10 cellular contexts compared by ENCODE assay signal in genomic region chr18:48934400-48934707, GRCh38. TPM values are rescaled to one million over a fixed set of nuclear protein-coding genes. Genes with fewer than 3 reads are reported as not detected.
DNase-seq lines count a peak whose midpoint lies in the region; ATAC-seq and TF ChIP-seq lines count a peak whose summit lies in the region.
"Had no signal": no experiment of that assay in that cellular context is flagged by ENCODE, and none has a peak within 500 bp of the region (broad histone marks: within the 10 kb centered on the region; RNA-seq: fewer than 3 reads in every experiment).

No MANE protein-coding gene starts in this region.

- no peaks in the 10 kb centered on the region for H3K27me3 ChIP-seq in lower lobe of right lung (ENCODE audit: low read depth)
- H3K27me3 ChIP-seq: MG63 had no signal

- no peaks in the 10 kb centered on the region for H3K9me3 Mint-ChIP-seq in activated naive CD4-positive, alpha-beta T cell treated with anti-CD3 and anti-CD28 coated beads, Interleukin-2, amount 50 U/mL, for 24 hours
- no peaks in the 10 kb centered on the region for H3K9me3 Mint-ChIP-seq in activated naive CD8-positive, alpha-beta T cell treated with anti-CD3 and anti-CD28 coated beads, Interleukin-2, amount 10 ng/mL, durations not matched to agents 7 days and 5 days

- H3K9me3 ChIP-seq in lower lobe of right lung, result no peaks in the 10 kb centered on the region
- H3K9me3 ChIP-seq: MG63 had no signal

- peak overlapping the region; percentile 75 for H3K27ac Mint-ChIP-seq in activated naive CD4-positive, alpha-beta T cell treated with anti-CD3 and anti-CD28 coated beads, Interleukin-2, amount 50 U/mL, for 24 hours
- H3K27ac Mint-ChIP-seq in activated naive CD8-positive, alpha-beta T cell treated with anti-CD3 and anti-CD28 coated beads, Interleukin-2, amount 10 ng/mL, durations not matched to agents 7 days and 5 days, result peak overlapping the region; percentile 89

- WGBS in urinary bladder, result 23% methylated on average over 4 of the region's 4 CpGs

- no peaks in the 10 kb centered on the region for H3K36me3 Mint-ChIP-seq in activated naive CD4-positive, alpha-beta T cell treated with anti-CD3 and anti-CD28 coated beads, Interleukin-2, amount 50 U/mL, for 24 hours
- peaks cover 42% of the 10 kb centered on the region for H3K36me3 Mint-ChIP-seq in activated naive CD8-positive, alpha-beta T cell treated with anti-CD3 and anti-CD28 coated beads, Interleukin-2, amount 10 ng/mL, durations not matched to agents 7 days and 5 days

- no peak for ATAC-seq in activated naive CD8-positive, alpha-beta T cell treated with anti-CD3 and anti-CD28 coated beads, Interleukin-2, amount 10 ng/mL, durations not matched to agents 7 days and 5 days (ENCODE audit: low read depth)
- no peak for ATAC-seq in lower lobe of right lung
- ATAC-seq in HG03280 (IDR thresholded peaks at IDR 0.05; ENCODE audit: unreplicated experiment), result no peak

- peaks cover 94% of the 10 kb centered on the region for H3K4me1 Mint-ChIP-seq in activated naive CD4-positive, alpha-beta T cell treated with anti-CD3 and anti-CD28 coated beads, Interleukin-2, amount 50 U/mL, for 24 hours
- H3K4me1 Mint-ChIP-seq in activated naive CD8-positive, alpha-beta T cell treated with anti-CD3 and anti-CD28 coated beads, Interleukin-2, amount 10 ng/mL, durations not matched to agents 7 days and 5 days, result peaks cover 75% of the 10 kb centered on the region

- intact Hi-C loops in lower lobe of right lung (cut with DNase I), result no loop called here

- H3K4me3 ChIP-seq in lower lobe of right lung (peak overlapping the region; percentile 41), urinary bladder (ENCODE audit: low read depth, low read length) (no peak overlapping the region)
- H3K4me3 ChIP-seq: MG63 had no signal

- H3K27me3 Mint-ChIP-seq in activated naive CD4-positive, alpha-beta T cell treated with anti-CD3 and anti-CD28 coated beads, Interleukin-2, amount 50 U/mL, for 24 hours, result no peaks in the 10 kb centered on the region
- no peaks in the 10 kb centered on the region for H3K27me3 Mint-ChIP-seq in activated naive CD8-positive, alpha-beta T cell treated with anti-CD3 and anti-CD28 coated beads, Interleukin-2, amount 10 ng/mL, durations not matched to agents 7 days and 5 days

- TF ChIP-seq CTCF in lower lobe of right lung (IDR thresholded peaks at IDR 0.05), result no peak

- H3K36me3 ChIP-seq in lower lobe of right lung, result peaks cover 22% of the 10 kb centered on the region
- H3K36me3 ChIP-seq in urinary bladder (ENCODE audit: insufficient read depth), result no peaks in the 10 kb centered on the region

- peak overlapping the region; percentile 44 for H3K4me3 Mint-ChIP-seq in activated naive CD4-positive, alpha-beta T cell treated with anti-CD3 and anti-CD28 coated beads, Interleukin-2, amount 50 U/mL, for 24 hours
- H3K4me3 Mint-ChIP-seq in activated naive CD8-positive, alpha-beta T cell treated with anti-CD3 and anti-CD28 coated beads, Interleukin-2, amount 10 ng/mL, durations not matched to agents 7 days and 5 days, result peak overlapping the region; percentile 64

- DNase-seq in activated naive CD4-positive, alpha-beta T cell treated with anti-CD3 and anti-CD28 coated beads, Interleukin-2, amount 50 U/mL, for 16 hours, result no peak
- no peak for DNase-seq in activated naive CD8-positive, alpha-beta T cell treated with anti-CD3 and anti-CD28 coated beads, Interleukin-2, amount 10 ng/mL, durations not matched to agents 7 days and 5 days
- DNase-seq in lower lobe of right lung, result no peak
- no peak for DNase-seq in NCI-H1436 (lab: John Stamatoyannopoulos, UW)
- DNase-seq in stimulated activated CD4-positive, alpha-beta T cell treated with anti-CD3 and anti-CD28 coated beads, Interleukin-4, amount 100 ng/mL, for 1 hour, result no peak
- DNase-seq: foreskin fibroblast, MG63 had no signal

- POLR2A ChIA-PET in activated naive CD8-positive, alpha-beta T cell treated with anti-CD3 and anti-CD28 coated beads, Interleukin-2, amount 10 ng/mL, durations not matched to agents 7 days and 5 days (lab: Charles Lee), result interaction anchor here (0.9 to 1.6 kb wide), 5 partner anchors 8 to 98 kb away, joined by 3 to 6 read pairs (median 4); no protein-coding TSS in a partner anchor

- H3K4me1 ChIP-seq in lower lobe of right lung, result peaks cover 95% of the 10 kb centered on the region
- H3K4me1 ChIP-seq in urinary bladder (ENCODE audit: insufficient read depth), result peaks cover 18% of the 10 kb centered on the region

- peak overlapping the region; percentile 78 for H3K27ac ChIP-seq in lower lobe of right lung
- peak overlapping the region; percentile 73 for H3K27ac ChIP-seq in urinary bladder (ENCODE audit: low read depth)

RNA-seq across cellular contexts. Expression of gene SMAD7, which starts 16.4 kb away (rescaled TPM):
- 10 to 100 TPM; 26.8 to 30.1 TPM for total RNA-seq in activated naive CD8-positive, alpha-beta T cell treated with anti-CD3 and anti-CD28 coated beads, Interleukin-2, amount 10 ng/mL, durations not matched to agents 7 days and 5 days
- total RNA-seq in lower lobe of right lung (63.4 TPM), urinary bladder (25.6 TPM)
- polyA plus RNA-seq in urinary bladder, result 31.5 TPM
